33 cellular contexts compared by ENCODE assay signal in genomic region chr10:8840356-8840755, GRCh38.
"Had no signal": no experiment of that assay in that cellular context is flagged by ENCODE, and none has a peak within 500 bp of the region (broad histone marks: within the 10 kb centered on the region; RNA-seq: fewer than 3 reads in every experiment).

No MANE protein-coding gene starts in this region.

- FAIRE-seq: endothelial cell of umbilical vein, pancreas had no signal

- H3K36me3 ChIP-seq: colonic mucosa, esophagus muscularis mucosa, gastroesophageal sphincter, heart left ventricle, neutrophil, pancreas, right lobe of liver, stomach, thyroid gland, vagina had no signal

- H3K4me1 Mint-ChIP-seq: memory B cell; mesothelial cell of epicardium; neural crest cell; stimulated activated effector memory CD8-positive, alpha-beta T cell treated with anti-CD3 and anti-CD28 coated beads, Interleukin-12 subunit alpha, Interleukin-12 subunit beta, amount 100 ng/mL, for 72 hours had no signal

- DNase-seq: colonic mucosa; effector CD8-positive, alpha-beta T cell; foreskin keratinocyte; heart left ventricle; islet precursor cell; kidney glomerular epithelial cell; left colon; mucosa of descending colon; naive B cell; pancreas; retina; right lobe of liver; stimulated activated CD4-positive, alpha-beta T cell treated with anti-CD3 and anti-CD28 coated beads, Interleukin-12 subunit alpha, Interleukin-12 subunit beta, amount 100 ng/mL, for 4 hours; stimulated activated CD4-positive, alpha-beta T cell treated with anti-CD3 and anti-CD28 coated beads, Interleukin-1b, Interleukin-23, amount 100 ng/mL, for 48 hours; stimulated activated CD4-positive, alpha-beta T cell treated with anti-CD3 and anti-CD28 coated beads, Interleukin-4, amount 100 ng/mL, for 1 hour; stimulated activated naive CD4-positive, alpha-beta T cell treated with Interleukin-2 at 50 U/mL for 16 hours; stomach; thyroid gland; trophoblast cell had no signal

- H3K27me3 Mint-ChIP-seq: dendritic cell treated with granulocyte-macrophage colony-stimulating factor and Interleukin-4, amounts not matched to agents 40 ng/mL and 50 ng/mL, for 4 days; memory B cell had no signal

- H3K4me2 ChIP-seq: hepatocyte, smooth muscle cell had no signal

- H3K27ac Mint-ChIP-seq: dendritic cell treated with granulocyte-macrophage colony-stimulating factor and Interleukin-4, amounts not matched to agents 40 ng/mL and 50 ng/mL, for 4 days; memory B cell; mesothelial cell of epicardium; naive B cell; natural killer cell treated with Interleukin-12 subunit alpha and Interleukin-12 subunit beta and Interleukin-15 and Interleukin-18, amount 100 ng/mL, for 72 hours; stimulated activated effector memory CD8-positive, alpha-beta T cell treated with anti-CD3 and anti-CD28 coated beads, Interleukin-12 subunit alpha, Interleukin-12 subunit beta, amount 100 ng/mL, for 72 hours had no signal

- H3K36me3 Mint-ChIP-seq: memory B cell; naive B cell; stimulated activated effector memory CD8-positive, alpha-beta T cell treated with anti-CD3 and anti-CD28 coated beads, Interleukin-12 subunit alpha, Interleukin-12 subunit beta, amount 100 ng/mL, for 72 hours had no signal

- H3K79me2 ChIP-seq: hepatocyte had no signal

- H3K4me3 Mint-ChIP-seq: dendritic cell treated with granulocyte-macrophage colony-stimulating factor and Interleukin-4, amounts not matched to agents 40 ng/mL and 50 ng/mL, for 4 days; memory B cell; mesothelial cell of epicardium; naive B cell; natural killer cell treated with Interleukin-12 subunit alpha and Interleukin-12 subunit beta and Interleukin-15 and Interleukin-18, amount 100 ng/mL, for 72 hours; neural crest cell; stimulated activated effector memory CD8-positive, alpha-beta T cell treated with anti-CD3 and anti-CD28 coated beads, Interleukin-12 subunit alpha, Interleukin-12 subunit beta, amount 100 ng/mL, for 72 hours had no signal

- H3K4me3 ChIP-seq: colonic mucosa, esophagus muscularis mucosa, gastroesophageal sphincter, heart left ventricle, hepatocyte, lung, mucosa of descending colon, pancreas, right lobe of liver, smooth muscle cell, stomach, thyroid gland, vagina had no signal

- H3K4me1 ChIP-seq: colonic mucosa, esophagus muscularis mucosa, foreskin keratinocyte, gastroesophageal sphincter, heart left ventricle, pancreas, right lobe of liver, stomach, thyroid gland, vagina had no signal

- ATAC-seq: foreskin keratinocyte; gastroesophageal sphincter; heart left ventricle; left colon; mucosa of descending colon; natural killer cell treated with Interleukin-12 subunit alpha and Interleukin-12 subunit beta and Interleukin-15 and Interleukin-18, amount 100 ng/mL, for 72 hours; pancreas; right lobe of liver; stimulated activated effector memory CD8-positive, alpha-beta T cell treated with anti-CD3 and anti-CD28 coated beads, Interleukin-12 subunit alpha, Interleukin-12 subunit beta, amount 100 ng/mL, for 72 hours had no signal

- H2AFZ ChIP-seq: hepatocyte had no signal

- H3K27ac ChIP-seq: colonic mucosa, esophagus muscularis mucosa, foreskin keratinocyte, gastroesophageal sphincter, heart left ventricle, hepatocyte, neutrophil, pancreas, right lobe of liver, stomach, thyroid gland, vagina had no signal

- H3K27me3 ChIP-seq: colonic mucosa, esophagus muscularis mucosa, foreskin keratinocyte, gastroesophageal sphincter, heart left ventricle, hepatocyte, neutrophil, pancreas, right lobe of liver, stomach, thyroid gland, vagina had no signal

- H3K9me3 ChIP-seq: colonic mucosa, mucosa of descending colon, neutrophil, pancreas, right lobe of liver, thyroid gland, vagina had no signal
